Comparison of ENCODE assay signal across 1 cellular context in the genomic region with DNA sequence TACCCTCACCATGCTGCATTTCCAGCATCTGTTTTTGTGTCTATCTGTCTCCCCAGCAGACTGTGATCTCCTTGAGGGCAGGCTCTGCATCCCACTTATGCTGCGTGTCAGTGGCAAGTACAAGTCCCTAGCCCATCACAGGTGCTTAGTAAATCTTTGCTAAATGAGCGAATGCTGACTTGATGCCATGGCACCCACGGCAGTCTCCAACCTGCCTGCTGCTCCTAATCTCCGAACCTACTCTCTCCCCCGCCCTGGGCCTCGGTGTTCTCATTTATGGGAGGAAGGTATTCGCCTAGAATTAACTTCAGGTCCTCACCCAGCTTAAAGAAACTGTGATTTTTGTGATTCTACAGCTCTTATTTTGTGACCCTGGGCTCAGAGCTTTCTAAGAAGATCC.
TF ChIP-seq lines count a peak whose summit lies in the region.

No MANE protein-coding gene starts in this region.

TF ChIP-seq in H1, 55 proteins besides CTCF, POLR2A, EP300 and RAD21 (continued from another document):
- no peak for TF ChIP-seq KDM1A (IDR thresholded peaks at IDR 0.05; ENCODE audit: borderline replicate concordance, low read length)
- TF ChIP-seq YY1 (IDR thresholded peaks at IDR 0.05; ENCODE audit: low read depth, low read length): no peak
- no peak for TF ChIP-seq BRCA1 (IDR thresholded peaks at IDR 0.05; ENCODE audit: low read depth, low read length)
- no peak for TF ChIP-seq SAP30 (IDR thresholded peaks at IDR 0.05; ENCODE audit: insufficient read depth, insufficient replicate concordance, low read length)
- no peak for TF ChIP-seq RBBP5 (IDR thresholded peaks at IDR 0.05; ENCODE audit: borderline replicate concordance, low read depth, low read length)
- no peak for TF ChIP-seq KDM5A (IDR thresholded peaks at IDR 0.05; ENCODE audit: low read length)
- no peak for TF ChIP-seq SP2 (IDR thresholded peaks at IDR 0.05; ENCODE audit: low read length)
- TF ChIP-seq FOSL1 (IDR thresholded peaks at IDR 0.05; ENCODE audit: insufficient read depth, low read depth, low read length): no peak
- TF ChIP-seq CHD7 (IDR thresholded peaks at IDR 0.05; ENCODE audit: insufficient replicate concordance, low read length): no peak
